Comparison of ENCODE assay signal across 8 cellular contexts in genomic region chr12:93502802-93503623, GRCh38. TPM values are rescaled to one million over a fixed set of nuclear protein-coding genes. Genes with fewer than 3 reads are reported as not detected.
DNase-seq lines count a peak whose midpoint lies in the region; ATAC-seq, FAIRE-seq and TF ChIP-seq lines count a peak whose summit lies in the region.

No MANE protein-coding gene starts in this region.

- WGBS in K562 (ENCODE audit: insufficient coverage, low coverage, missing lambda C conversion rate): 63% methylated on average over 11 of the region's 11 CpGs

- TF ChIP-seq EP300 in K562 (IDR thresholded peaks at IDR 0.05; ENCODE audit: low read length): no peak

- BruUV-seq in K562 (replicated peaks; lab: Mats Ljungman, UMichigan): no TSS peak

- H3K4me3 ChIP-seq in K562 (no peak overlapping the region), left lung (no peak overlapping the region)

- TF ChIP-seq POLR2A in K562 (conservative IDR thresholded peaks at IDR 0.05): no peak

- no peak for FAIRE-seq in K562 (lab: Jason Lieb, UNC)

- H2AFZ ChIP-seq in K562 (ENCODE audit: low read depth, low read length): no peak overlapping the region

- H3K9me3 ChIP-seq in K562 (replicated peaks; ENCODE audit: control insufficient read depth, insufficient read depth, low read depth, low read length): no peaks in the 10 kb centered on the region
- H3K9me3 ChIP-seq in left lung: no peaks in the 10 kb centered on the region

- peaks cover 49% of the 10 kb centered on the region; the same call in 1 of the 3 replicates for H3K36me3 ChIP-seq in K562 (ENCODE audit: control insufficient read depth, insufficient read depth, low read length)
- H3K36me3 ChIP-seq in left lung: peaks cover 0 to 30% of the 10 kb centered on the region in 2 donors

- no peaks in the 10 kb centered on the region for H4K20me1 ChIP-seq in K562 (replicated peaks; ENCODE audit: control insufficient read depth, insufficient read depth, low read length)

- CTCF ChIA-PET in K562 (lab: Yijun Ruan, JAX; ENCODE audit: low intra/inter-chr PET ratio): interaction anchor here (0.6 to 4.1 kb wide), 7 partner anchors 14 to 598 kb away, joined by 3 to 62 read pairs (median 3); no protein-coding TSS in a partner anchor

- DNase-seq in DMS53 treated with DMSO at 0.1 percent for 48 hours (lab: John Stamatoyannopoulos, UW; ENCODE audit: unreplicated experiment) (peak; percentile 34), T1000 (lab: John Stamatoyannopoulos, UW) (peak; percentile 92), K562 (ENCODE audit: extremely low read depth in 1 of 4, low spot score in 3 of 4) (peak in 2 of 4 experiments; percentile 20 to 64), left lung (no peak)
- peak; percentile 6 for DNase-seq in stimulated activated CD8-positive, alpha-beta memory T cell treated with anti-CD3 and anti-CD28 coated beads, Interleukin-15, amount 100 ng/mL, for 24 hours (ENCODE audit: low read depth)

- peak; percentile 76 for ATAC-seq in K562
- ATAC-seq in left lung: peak; percentile 63
- ATAC-seq in HG02759 (IDR thresholded peaks at IDR 0.05; ENCODE audit: unreplicated experiment): no peak
- ATAC-seq in HG02852 (IDR thresholded peaks at IDR 0.05; ENCODE audit: unreplicated experiment): no peak

- H3K27me3 ChIP-seq in K562 (ENCODE audit: control insufficient read depth in 2 of 2, insufficient read depth in 2 of 2, low read length in 2 of 2) (no peaks in the 10 kb centered on the region), left lung (no peaks in the 10 kb centered on the region)

- intact Hi-C loops in K562 (cut with micrococcal nuclease) (loop anchor here (2.0 to 10.0 kb wide), 5 partner anchors 66 to 600 kb away; no protein-coding TSS in a partner anchor), left lung (cut with DNase I) (loop anchor here (5.0 to 10.0 kb wide), 2 partner anchors 599 to 602 kb away; no protein-coding TSS in a partner anchor)

- H3K4me1 ChIP-seq in K562 (replicated peaks in 1 of 2; ENCODE audit: control insufficient read depth in 2 of 2, insufficient read depth in 2 of 2, low read length in 2 of 2) (no peaks in the 10 kb centered on the region), left lung (no peaks in the 10 kb centered on the region)

- H3K4me2 ChIP-seq in K562 (ENCODE audit: insufficient read depth, low read length): no peak overlapping the region

- peak; percentile 90 to 92 for TF ChIP-seq RAD21 in K562 (CRISPR knock-in tag; conservative IDR thresholded peaks at IDR 0.05 in 1 of 2, IDR thresholded peaks at IDR 0.05 in 1 of 2)

- POLR2A ChIA-PET in K562 (lab: Yijun Ruan, JAX): interaction anchor here (0.7 to 1.9 kb wide), 5 partner anchors 9 to 600 kb away, joined by 3 to 5 read pairs (median 4); no protein-coding TSS in a partner anchor

- in situ Hi-C loops in K562 (cut with MboI): loop anchor here (10.0 kb wide), 1 partner anchor 262 kb away; no protein-coding TSS in a partner anchor

- H3K9me1 ChIP-seq in K562 (ENCODE audit: control insufficient read depth, insufficient read depth, low read length): no peaks in the 10 kb centered on the region

- TF ChIP-seq CTCF in LNCAP (IDR thresholded peaks at IDR 0.05): peak; percentile 89
- TF ChIP-seq CTCF in K562 (IDR thresholded peaks at IDR 0.05 in 2 of 3, conservative IDR thresholded peaks at IDR 0.05 in 1 of 3; ENCODE audit: insufficient read depth in 2 of 3, low read depth in 1 of 3, low read length in 3 of 3): peak; percentile 49 to 85 (median 71); a peak in 5 of 6 replicates
- TF ChIP-seq CTCF in left lung (IDR thresholded peaks at IDR 0.05): peak; percentile 57 to 75

- H3K79me2 ChIP-seq in K562 (ENCODE audit: control insufficient read depth, insufficient read depth, low read length): no peaks in the 10 kb centered on the region

- no peak overlapping the region for H3K9ac ChIP-seq in K562 (ENCODE audit: insufficient read depth in 1 of 2, low read depth in 2 of 2, low read length in 2 of 2)

- H3K27ac ChIP-seq in K562 (ENCODE audit: extremely low read depth, low read depth, low read length) (no peak overlapping the region), left lung (no peak overlapping the region)

TF ChIP-seq in K562, 482 proteins besides CTCF, POLR2A, EP300 and RAD21:
- TF ChIP-seq SMC3 (conservative IDR thresholded peaks at IDR 0.05; ENCODE audit: insufficient read depth, low read depth, low read length) (peak; percentile 72), GABPA (tag; conservative IDR thresholded peaks at IDR 0.05; ENCODE audit: low read depth) (no peak), ZNF316 (IDR thresholded peaks at IDR 0.05) (peak; percentile 68), CC2D1A (IDR thresholded peaks at IDR 0.05) (peak; percentile 47; the same call in 1 of the 2 replicates), MAFG (tag; conservative IDR thresholded peaks at IDR 0.05) (peak; percentile 55; the same call in 1 of the 2 replicates), XRCC3 (IDR thresholded peaks at IDR 0.05) (no peak), ZNF121 (CRISPR knock-in tag; conservative IDR thresholded peaks at IDR 0.05) (0 out of 2 replicates have a peak, but pooled peaks have one; percentile 14), ARID2 (IDR thresholded peaks at IDR 0.05) (peak; percentile 81), C11orf30 (IDR thresholded peaks at IDR 0.05; ENCODE audit: low read depth) (peak; percentile 62), FOSL1 (tag; conservative IDR thresholded peaks at IDR 0.05) (no peak), ZNF12 (CRISPR knock-in tag; IDR thresholded peaks at IDR 0.05) (no peak)
- TF ChIP-seq, protein P1, sequence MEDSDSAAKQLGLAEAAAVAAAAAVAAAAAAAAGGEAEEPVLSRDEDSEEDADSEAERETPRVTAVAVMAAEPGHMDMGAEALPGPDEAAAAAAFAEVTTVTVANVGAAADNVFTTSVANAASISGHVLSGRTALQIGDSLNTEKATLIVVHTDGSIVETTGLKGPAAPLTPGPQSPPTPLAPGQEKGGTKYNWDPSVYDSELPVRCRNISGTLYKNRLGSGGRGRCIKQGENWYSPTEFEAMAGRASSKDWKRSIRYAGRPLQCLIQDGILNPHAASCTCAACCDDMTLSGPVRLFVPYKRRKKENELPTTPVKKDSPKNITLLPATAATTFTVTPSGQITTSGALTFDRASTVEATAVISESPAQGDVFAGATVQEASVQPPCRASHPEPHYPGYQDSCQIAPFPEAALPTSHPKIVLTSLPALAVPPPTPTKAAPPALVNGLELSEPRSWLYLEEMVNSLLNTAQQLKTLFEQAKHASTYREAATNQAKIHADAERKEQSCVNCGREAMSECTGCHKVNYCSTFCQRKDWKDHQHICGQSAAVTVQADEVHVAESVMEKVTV (CRISPR knock-in tag; IDR thresholded peaks at IDR 0.05): peak; percentile 91

RNA-seq across cellular contexts. Expression of gene MRPL42, which starts 35.7 kb away (rescaled TPM):
- 54.6 and 119 TPM in 2 replicates for total RNA-seq in K562 (2011; cell fraction: chromatin; rRNA removed; ENCODE audit: low replicate concordance)
- 45.7 and 45.9 TPM in 2 replicates for total RNA-seq in K562 (2011; cell fraction: nucleolus; rRNA removed)
- 59.8 and 74.6 TPM in 2 replicates for total RNA-seq in K562 (2011; cell fraction: nucleoplasm; rRNA removed)
- total RNA-seq in K562 (2014; rRNA removed): 104 TPM in 2 replicates
- total RNA-seq in K562 (2014; rRNA removed; fragmentation: Illumina TruSeq; extraction: Trizol): 230 and 267 TPM in 2 replicates
- 137 and 158 TPM in 2 replicates for total RNA-seq in K562 (2015; rRNA removed; fragmentation: Illumina TruSeq; extraction: Trizol)
- total RNA-seq in K562 (2021): 153 and 163 TPM in 2 replicates
- polyA plus RNA-seq in K562 (2011; rRNA removed): 221 and 303 TPM in 2 replicates
- 49.8 and 118 TPM in 2 replicates for polyA plus RNA-seq in K562 (2011; cell fraction: cytosol; rRNA removed)
- polyA plus RNA-seq in K562 (2011; cell fraction: nucleus; rRNA removed): 28.7 and 48.0 TPM in 2 replicates
- polyA plus RNA-seq in K562 (2012): 87.5 and 143 TPM in 2 replicates
- 217 and 218 TPM in 2 replicates for polyA plus RNA-seq in K562 (2014; fragmentation: Illumina TruSeq; extraction: Trizol)
- polyA plus RNA-seq in K562 (2014; fragmentation: Nextera tagmentation; extraction: Ambion mirVana): 100 to 1,000 TPM; 696 to 806 TPM
- polyA plus RNA-seq in K562 (2014; rRNA removed): 174 and 183 TPM in 2 replicates
- 236 and 245 TPM in 2 replicates for polyA minus RNA-seq in K562 (2011; rRNA and poly(A)+ RNA removed)
- 38.3 and 40.2 TPM in 2 replicates for polyA minus RNA-seq in K562 (2011; cell fraction: cytosol; rRNA and poly(A)+ RNA removed)
- 18.6 and 50.8 TPM in 2 replicates for polyA minus RNA-seq in K562 (2011; cell fraction: nucleus; rRNA and poly(A)+ RNA removed)
- 10 to 100 TPM; 59.9 to 65.6 TPM for total RNA-seq in left lung

Comparison
In these comparisons a context has a peak if more than half of its experiments do, and no peak if none do; other contexts are left out.
1. DNase-seq: peak in DMS53 treated with DMSO at 0.1 percent for 48 hours (single experiment), T1000 (single experiment) and stimulated activated CD8-positive, alpha-beta memory T cell treated with anti-CD3 and anti-CD28 coated beads, Interleukin-15, amount 100 ng/mL, for 24 hours (single experiment); none in left lung (0 of 2).
2. ATAC-seq: peak in K562 (single experiment) and left lung (single experiment); none in HG02759 (single experiment) and HG02852 (single experiment).
3. Peak in every context shown above with its lines, with median percentiles within 50 percentile points of each other: CTCF ChIP-seq.